Comparison of ENCODE assay signal across 18 cellular contexts in the genomic region with DNA sequence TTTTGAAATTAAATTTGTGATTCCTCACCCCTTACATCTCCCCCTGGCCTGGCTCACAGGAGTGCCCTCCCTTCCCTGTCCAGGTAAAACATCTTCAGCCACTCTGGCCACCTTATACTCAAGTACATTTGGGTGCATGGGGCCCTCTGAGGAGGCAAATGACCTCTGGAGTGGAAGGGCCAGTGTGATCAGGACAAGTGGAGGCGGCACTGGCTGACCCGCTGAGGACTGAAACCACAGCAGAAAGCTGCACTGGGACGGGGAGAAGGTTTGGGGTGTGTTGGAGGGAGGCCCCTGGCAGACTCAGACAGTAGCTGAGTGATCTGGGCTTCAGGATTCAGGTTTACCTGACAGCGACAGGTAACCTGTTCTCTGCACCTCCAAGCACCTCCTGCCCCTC.
"Had no signal": no experiment of that assay in that cellular context is flagged by ENCODE, and none has a peak within 500 bp of the region (broad histone marks: within the 10 kb centered on the region; RNA-seq: fewer than 3 reads in every experiment).

No MANE protein-coding gene starts in this region.

- H3K36me3 Mint-ChIP-seq: memory B cell; neural progenitor cell; stimulated activated memory B cell treated with anti-CD40 and anti-IgM and Interleukin-4, amounts not matched to agents 10 μg/mL and 1 μg/mL and 100 μg/mL, for 72 hours had no signal

- FAIRE-seq: urothelium cell line had no signal

- H3K9me3 ChIP-seq: spleen had no signal

- H3K9me3 Mint-ChIP-seq: activated B cell treated with CpG ODN at 0.5 μM for 24 hours; activated T-helper 2 cell treated with anti-CD3 and anti-CD28 coated beads, Interferon-gamma antibody, Interleukin-2, Interleukin-4, amounts not matched to agents 10 μg/mL and 5 μg/mL and 100 μg/mL, durations not matched to agents 14 hours and 24 hours and 36 hours; dendritic cell treated with granulocyte-macrophage colony-stimulating factor and Interleukin-4, amounts not matched to agents 40 ng/mL and 50 ng/mL, for 4 days; effector memory CD8-positive, alpha-beta T cell; memory B cell; neural progenitor cell; stimulated activated memory B cell treated with anti-CD40 and anti-IgM and Interleukin-4, amounts not matched to agents 10 μg/mL and 1 μg/mL and 100 μg/mL, for 72 hours had no signal

- DNase-seq: activated B cell treated with CpG ODN at 0.5 μM for 24 hours; activated CD4-positive, alpha-beta T cell treated with anti-CD3 and anti-CD28 coated beads, Interleukin-2, amount 10 ng/mL, durations not matched to agents 24 days and 14 days; activated CD8-positive, alpha-beta memory T cell treated with anti-CD3 and anti-CD28 coated beads for 24 hours; activated naive CD4-positive, alpha-beta T cell treated with anti-CD3 and anti-CD28 coated beads, Interleukin-2, amount 50 U/mL, for 16 hours; effector memory CD8-positive, alpha-beta T cell; erythroblast; left colon; right cardiac atrium; spleen; stimulated activated CD4-positive, alpha-beta T cell treated with anti-CD3 and anti-CD28 coated beads, Interleukin-1b, Interleukin-23, amount 100 ng/mL, for 48 hours; substantia nigra had no signal

- H3K27ac Mint-ChIP-seq: activated B cell treated with CpG ODN at 0.5 μM for 24 hours; activated CD4-positive, alpha-beta T cell treated with anti-CD3 and anti-CD28 coated beads, Interleukin-2, amount 10 ng/mL, durations not matched to agents 24 days and 14 days; activated T-helper 2 cell treated with anti-CD3 and anti-CD28 coated beads, Interferon-gamma antibody, Interleukin-2, Interleukin-4, amounts not matched to agents 10 μg/mL and 5 μg/mL and 100 μg/mL, durations not matched to agents 14 hours and 24 hours and 36 hours; dendritic cell treated with granulocyte-macrophage colony-stimulating factor and Interleukin-4, amounts not matched to agents 40 ng/mL and 50 ng/mL, for 4 days; effector memory CD8-positive, alpha-beta T cell; memory B cell; neural progenitor cell; stimulated activated memory B cell treated with anti-CD40 and anti-IgM and Interleukin-4, amounts not matched to agents 10 μg/mL and 1 μg/mL and 100 μg/mL, for 72 hours; T-helper 1 cell treated with Interleukin-12 subunit alpha and Interleukin-12 subunit beta and Interleukin-4 antibody, amounts not matched to agents 30 μg/mL and 1 μg/mL, for 36 hours had no signal

- H3K4me3 Mint-ChIP-seq: activated B cell treated with CpG ODN at 0.5 μM for 24 hours; activated CD4-positive, alpha-beta T cell treated with anti-CD3 and anti-CD28 coated beads, Interleukin-2, amount 10 ng/mL, durations not matched to agents 24 days and 14 days; dendritic cell treated with granulocyte-macrophage colony-stimulating factor and Interleukin-4, amounts not matched to agents 40 ng/mL and 50 ng/mL, for 4 days; effector memory CD8-positive, alpha-beta T cell; memory B cell; neural progenitor cell; stimulated activated memory B cell treated with anti-CD40 and anti-IgM and Interleukin-4, amounts not matched to agents 10 μg/mL and 1 μg/mL and 100 μg/mL, for 72 hours; T-helper 1 cell treated with Interleukin-12 subunit alpha and Interleukin-12 subunit beta and Interleukin-4 antibody, amounts not matched to agents 30 μg/mL and 1 μg/mL, for 36 hours had no signal

- H3K27ac ChIP-seq: neural progenitor cell, spleen had no signal

- H3K9ac ChIP-seq: neural progenitor cell had no signal

- H3K4me3 ChIP-seq: neural progenitor cell, spleen had no signal

- H3K4me1 Mint-ChIP-seq: activated B cell treated with CpG ODN at 0.5 μM for 24 hours; activated CD4-positive, alpha-beta T cell treated with anti-CD3 and anti-CD28 coated beads, Interleukin-2, amount 10 ng/mL, durations not matched to agents 24 days and 14 days; memory B cell; stimulated activated memory B cell treated with anti-CD40 and anti-IgM and Interleukin-4, amounts not matched to agents 10 μg/mL and 1 μg/mL and 100 μg/mL, for 72 hours had no signal

- H3K36me3 ChIP-seq: neural progenitor cell, spleen had no signal

- H3K4me1 ChIP-seq: spleen had no signal

- ATAC-seq: effector memory CD8-positive, alpha-beta T cell; right cardiac atrium; stimulated activated memory B cell treated with anti-CD40 and anti-IgM and Interleukin-4, amounts not matched to agents 10 μg/mL and 1 μg/mL and 100 μg/mL, for 72 hours had no signal
